ENCODE assay signal across 20 cellular contexts in the genomic region with DNA sequence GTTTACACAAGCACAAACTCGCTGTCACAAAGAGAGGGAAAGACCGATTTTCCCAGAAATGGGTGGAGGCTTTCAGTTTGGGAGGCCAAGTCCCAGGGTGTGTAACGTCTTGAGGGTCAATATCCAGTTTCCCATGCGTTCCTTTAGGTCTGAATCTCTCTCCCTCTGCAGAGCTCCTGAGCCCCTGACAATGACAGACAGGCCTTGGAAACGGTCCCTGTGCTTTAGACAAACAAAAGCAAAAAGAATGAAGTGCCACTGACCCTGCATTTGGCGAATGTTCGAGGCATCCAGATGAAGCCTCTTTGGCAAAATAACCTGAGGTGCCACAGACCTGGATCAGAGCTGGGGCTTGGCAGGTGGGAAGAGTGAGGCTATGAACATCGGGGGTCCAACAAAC.
DNase-seq lines count a peak whose midpoint lies in the region; ATAC-seq, FAIRE-seq and TF ChIP-seq lines count a peak whose summit lies in the region.
"Had no signal": no experiment of that assay in that cellular context is flagged by ENCODE, and none has a peak within 500 bp of the region (broad histone marks: within the 10 kb centered on the region; RNA-seq: fewer than 3 reads in every experiment).

No MANE protein-coding gene starts in this region.

- H3K27ac ChIP-seq in gastroesophageal sphincter (peak overlapping the region in 3 of 4 donors; percentile 17 to 45 (median 31)), skeletal muscle tissue (ENCODE audit: low read depth, low read length) (peak overlapping the region; percentile 38)
- H3K27ac ChIP-seq: SJSA1 had no signal

- H3K36me3 Mint-ChIP-seq in WTC11 (no peaks in the 10 kb centered on the region), nephron (ENCODE audit: low read depth) (peaks cover 6% of the 10 kb centered on the region)
- no peaks in the 10 kb centered on the region for H3K36me3 Mint-ChIP-seq in activated naive CD8-positive, alpha-beta T cell treated with anti-CD3 and anti-CD28 coated beads, Interleukin-2, amount 50 U/mL, for 24 hours (ENCODE audit: low read depth)
- H3K36me3 Mint-ChIP-seq: IgD-negative memory B cell had no signal

- H3K4me1 ChIP-seq in gastroesophageal sphincter (peaks cover 0 to 21% (median 0%) of the 10 kb centered on the region in 3 donors), skeletal muscle tissue (ENCODE audit: control insufficient read depth in 3 of 3, insufficient read depth in 3 of 3, low read length in 3 of 3) (peaks cover 15 to 25% (median 22%) of the 10 kb centered on the region in 3 donors)
- H3K4me1 ChIP-seq: Caco-2 had no signal

- H3K36me3 ChIP-seq in gastroesophageal sphincter (no peaks in the 10 kb centered on the region), skeletal muscle tissue (ENCODE audit: control insufficient read depth in 3 of 3, insufficient read depth in 3 of 3, low read length in 3 of 3) (no peaks in the 10 kb centered on the region)
- H3K36me3 ChIP-seq: SJSA1 had no signal

- TF ChIP-seq POLR2A in gastroesophageal sphincter (IDR thresholded peaks at IDR 0.05) (no peak), GM12892 (IDR thresholded peaks at IDR 0.05; ENCODE audit: low read depth, low read length) (no peak)

- H3K4me1 Mint-ChIP-seq in WTC11 (peaks cover 39% of the 10 kb centered on the region), nephron (peaks cover 76% of the 10 kb centered on the region)
- no peaks in the 10 kb centered on the region for H3K4me1 Mint-ChIP-seq in activated naive CD8-positive, alpha-beta T cell treated with anti-CD3 and anti-CD28 coated beads, Interleukin-2, amount 50 U/mL, for 24 hours

- CTCF ChIA-PET in WTC11 (lab: Charles Lee) = interaction anchor here (1.1 to 1.4 kb wide), 3 partner anchors 9 to 290 kb away, joined by 3 to 5 read pairs (median 3); no protein-coding TSS in a partner anchor

- no peak for TF ChIP-seq EP300 in gastroesophageal sphincter (IDR thresholded peaks at IDR 0.05)

- H3K27me3 ChIP-seq in gastroesophageal sphincter (no peaks in the 10 kb centered on the region), skeletal muscle tissue (ENCODE audit: control insufficient read depth in 3 of 3, insufficient read depth in 3 of 3, low read length in 3 of 3) (no peaks in the 10 kb centered on the region)

- POLR2A ChIA-PET in WTC11 (lab: Charles Lee) = no interaction called here

- peak overlapping the region; percentile 64; the same call in 1 of the 2 replicates for H3K27ac Mint-ChIP-seq in WTC11
- H3K27ac Mint-ChIP-seq in nephron = peak overlapping the region; percentile 41 to 73 (median 46)
- H3K27ac Mint-ChIP-seq in activated naive CD8-positive, alpha-beta T cell treated with anti-CD3 and anti-CD28 coated beads, Interleukin-2, amount 50 U/mL, for 24 hours = no peak overlapping the region
- H3K27ac Mint-ChIP-seq: IgD-negative memory B cell had no signal

- H3K27me3 Mint-ChIP-seq in WTC11 (ENCODE audit: low read depth) = no peaks in the 10 kb centered on the region
- H3K27me3 Mint-ChIP-seq in nephron (ENCODE audit: low read depth) = no peaks in the 10 kb centered on the region
- H3K27me3 Mint-ChIP-seq in activated naive CD8-positive, alpha-beta T cell treated with anti-CD3 and anti-CD28 coated beads, Interleukin-2, amount 50 U/mL, for 24 hours = no peaks in the 10 kb centered on the region

- FAIRE-seq in GM12892 (lab: Jason Lieb, UNC) = no peak

- ATAC-seq in WTC11 (no peak), gastroesophageal sphincter (peak; percentile 39)
- no peak for ATAC-seq in activated naive CD8-positive, alpha-beta T cell treated with anti-CD3 and anti-CD28 coated beads, Interleukin-2, amount 50 U/mL, for 24 hours

- H3K4me3 ChIP-seq in gastroesophageal sphincter (peak overlapping the region in 1 of 2 donors; percentile 4), skeletal muscle tissue (ENCODE audit: low read length in 3 of 3) (peak overlapping the region; percentile 13 to 57 (median 17))
- H3K4me3 ChIP-seq: SJSA1 had no signal

- DNase-seq in WTC11 (ENCODE audit: low spot score) (no peak), GM12892 (ENCODE audit: insufficient read length) (no peak), glomerular visceral epithelial cell (ENCODE audit: extremely low spot score) (no peak)
- no peak for DNase-seq in activated naive CD8-positive, alpha-beta T cell treated with anti-CD3 and anti-CD28 coated beads, Interleukin-2, amount 50 U/mL, for 24 hours
- DNase-seq: ACHN, AML-193, DMS53, HCEC 1CT, Kasumi-1, MM.1S, NCI-H1092 treated with DMSO at 0.1 percent for 48 hours, NCI-H187 treated with DMSO at 0.1 percent for 48 hours, NCI-H526 treated with DMSO at 0.1 percent for 48 hours, RPMI8226 had no signal

- 0 to 68% methylated on average over 2 to 4 of the region's 8 CpGs for WGBS in gastroesophageal sphincter (ENCODE audit: low coverage in 1 of 2), 2 donors

- H3K4me3 Mint-ChIP-seq in WTC11 (no peak overlapping the region), nephron (no peak overlapping the region)
- no peak overlapping the region for H3K4me3 Mint-ChIP-seq in activated naive CD8-positive, alpha-beta T cell treated with anti-CD3 and anti-CD28 coated beads, Interleukin-2, amount 50 U/mL, for 24 hours
- H3K4me3 Mint-ChIP-seq: IgD-negative memory B cell had no signal

- H3K9me3 Mint-ChIP-seq in WTC11 = peaks cover 6% of the 10 kb centered on the region
- H3K9me3 Mint-ChIP-seq in nephron = no peaks in the 10 kb centered on the region
- H3K9me3 Mint-ChIP-seq in activated naive CD8-positive, alpha-beta T cell treated with anti-CD3 and anti-CD28 coated beads, Interleukin-2, amount 50 U/mL, for 24 hours = no peaks in the 10 kb centered on the region
- H3K9me3 Mint-ChIP-seq: IgD-negative memory B cell had no signal

- H3K9me3 ChIP-seq in gastroesophageal sphincter = no peaks in the 10 kb centered on the region
- H3K9me3 ChIP-seq in skeletal muscle tissue (ENCODE audit: control insufficient read depth in 3 of 3, low read length in 3 of 3) = peaks cover 0 to 2% (median 0%) of the 10 kb centered on the region in 3 donors
- H3K9me3 ChIP-seq: SJSA1 had no signal

- TF ChIP-seq CTCF in WTC11 (IDR thresholded peaks at IDR 0.05) = no peak
- TF ChIP-seq CTCF in gastroesophageal sphincter (IDR thresholded peaks at IDR 0.05) = no peak
- no peak for TF ChIP-seq CTCF in nephron (IDR thresholded peaks at IDR 0.05; ENCODE audit: unreplicated experiment in 3 of 3)

- peak overlapping the region; percentile 35 to 76 (median 52) for H3K9ac ChIP-seq in skeletal muscle tissue (ENCODE audit: low read depth in 1 of 3, low read length in 3 of 3)

TF ChIP-seq in WTC11, 78 proteins besides CTCF, POLR2A, EP300 and RAD21:
- no peak for TF ChIP-seq ELF4 (CRISPR knock-in tag; IDR thresholded peaks at IDR 0.05; ENCODE audit: low read depth)
- TF ChIP-seq, protein P1, sequence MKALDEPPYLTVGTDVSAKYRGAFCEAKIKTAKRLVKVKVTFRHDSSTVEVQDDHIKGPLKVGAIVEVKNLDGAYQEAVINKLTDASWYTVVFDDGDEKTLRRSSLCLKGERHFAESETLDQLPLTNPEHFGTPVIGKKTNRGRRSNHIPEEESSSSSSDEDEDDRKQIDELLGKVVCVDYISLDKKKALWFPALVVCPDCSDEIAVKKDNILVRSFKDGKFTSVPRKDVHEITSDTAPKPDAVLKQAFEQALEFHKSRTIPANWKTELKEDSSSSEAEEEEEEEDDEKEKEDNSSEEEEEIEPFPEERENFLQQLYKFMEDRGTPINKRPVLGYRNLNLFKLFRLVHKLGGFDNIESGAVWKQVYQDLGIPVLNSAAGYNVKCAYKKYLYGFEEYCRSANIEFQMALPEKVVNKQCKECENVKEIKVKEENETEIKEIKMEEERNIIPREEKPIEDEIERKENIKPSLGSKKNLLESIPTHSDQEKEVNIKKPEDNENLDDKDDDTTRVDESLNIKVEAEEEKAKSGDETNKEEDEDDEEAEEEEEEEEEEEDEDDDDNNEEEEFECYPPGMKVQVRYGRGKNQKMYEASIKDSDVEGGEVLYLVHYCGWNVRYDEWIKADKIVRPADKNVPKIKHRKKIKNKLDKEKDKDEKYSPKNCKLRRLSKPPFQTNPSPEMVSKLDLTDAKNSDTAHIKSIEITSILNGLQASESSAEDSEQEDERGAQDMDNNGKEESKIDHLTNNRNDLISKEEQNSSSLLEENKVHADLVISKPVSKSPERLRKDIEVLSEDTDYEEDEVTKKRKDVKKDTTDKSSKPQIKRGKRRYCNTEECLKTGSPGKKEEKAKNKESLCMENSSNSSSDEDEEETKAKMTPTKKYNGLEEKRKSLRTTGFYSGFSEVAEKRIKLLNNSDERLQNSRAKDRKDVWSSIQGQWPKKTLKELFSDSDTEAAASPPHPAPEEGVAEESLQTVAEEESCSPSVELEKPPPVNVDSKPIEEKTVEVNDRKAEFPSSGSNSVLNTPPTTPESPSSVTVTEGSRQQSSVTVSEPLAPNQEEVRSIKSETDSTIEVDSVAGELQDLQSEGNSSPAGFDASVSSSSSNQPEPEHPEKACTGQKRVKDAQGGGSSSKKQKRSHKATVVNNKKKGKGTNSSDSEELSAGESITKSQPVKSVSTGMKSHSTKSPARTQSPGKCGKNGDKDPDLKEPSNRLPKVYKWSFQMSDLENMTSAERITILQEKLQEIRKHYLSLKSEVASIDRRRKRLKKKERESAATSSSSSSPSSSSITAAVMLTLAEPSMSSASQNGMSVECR (CRISPR knock-in tag; IDR thresholded peaks at IDR 0.05; ENCODE audit: borderline replicate concordance) = no peak
- TF ChIP-seq ZNF671 (CRISPR knock-in tag; IDR thresholded peaks at IDR 0.05) = no peak
- no peak for TF ChIP-seq EMX1 (CRISPR knock-in tag; IDR thresholded peaks at IDR 0.05)
- TF ChIP-seq HMGA2 (CRISPR knock-in tag; IDR thresholded peaks at IDR 0.05) = no peak
- TF ChIP-seq ATF1 (CRISPR knock-in tag; IDR thresholded peaks at IDR 0.05) = no peak
- TF ChIP-seq, protein P2, sequence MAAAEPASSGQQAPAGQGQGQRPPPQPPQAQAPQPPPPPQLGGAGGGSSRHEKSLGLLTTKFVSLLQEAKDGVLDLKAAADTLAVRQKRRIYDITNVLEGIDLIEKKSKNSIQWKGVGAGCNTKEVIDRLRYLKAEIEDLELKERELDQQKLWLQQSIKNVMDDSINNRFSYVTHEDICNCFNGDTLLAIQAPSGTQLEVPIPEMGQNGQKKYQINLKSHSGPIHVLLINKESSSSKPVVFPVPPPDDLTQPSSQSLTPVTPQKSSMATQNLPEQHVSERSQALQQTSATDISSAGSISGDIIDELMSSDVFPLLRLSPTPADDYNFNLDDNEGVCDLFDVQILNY (CRISPR knock-in tag; IDR thresholded peaks at IDR 0.05) = no peak
